8 cellular contexts compared by ENCODE assay signal in genomic region chr9:97983524-97984187, GRCh38. TPM values are rescaled to one million over a fixed set of nuclear protein-coding genes. Genes with fewer than 3 reads are reported as not detected.
A peak's percentile ranks its signal among the peaks of the same experiment; 100 is the strongest.
DNase-seq lines count a peak whose midpoint lies in the region; ATAC-seq, FAIRE-seq and TF ChIP-seq lines count a peak whose summit lies in the region.

No MANE protein-coding gene starts in this region.

- FAIRE-seq in D721Med (lab: Jason Lieb, UNC), result no peak

- no peaks in the 10 kb centered on the region for H3K27me3 ChIP-seq in liver (ENCODE audit: control insufficient read depth in 4 of 4, insufficient read depth in 4 of 4, low read length in 3 of 4)

- ATAC-seq in GM19328 (IDR thresholded peaks at IDR 0.05; ENCODE audit: unreplicated experiment), result peak; percentile 4
- peak; percentile 7 to 20 for ATAC-seq in activated CD4-positive, CD25-positive, alpha-beta regulatory T cell treated with anti-CD3 and anti-CD28 coated beads, Interleukin-2, amount 50 U/mL, for 24 hours

- under 1% methylated on average over 70 of the region's 70 CpGs for WGBS in liver

- H3K4me3 ChIP-seq in liver (ENCODE audit: low read depth in 1 of 3, low read length in 3 of 3), result peak overlapping the region; percentile 80 to 100 (median 88)

- H3K9ac ChIP-seq in liver (ENCODE audit: low read depth in 1 of 2, low read length in 2 of 2), result peak overlapping the region; percentile 46 to 86

- TF ChIP-seq CTCF in liver (IDR thresholded peaks at IDR 0.05; ENCODE audit: low read depth, low read length, missing input control) (no peak), D721Med (IDR thresholded peaks at IDR 0.05; ENCODE audit: insufficient read depth, missing control alignments) (no peak)

- H3K4me1 ChIP-seq in liver (ENCODE audit: control insufficient read depth in 4 of 4, insufficient read depth in 4 of 4, low read length in 3 of 4), result peaks cover 0 to 19% (median 3%) of the 10 kb centered on the region in 4 donors

- H3K36me3 ChIP-seq in liver (ENCODE audit: control insufficient read depth in 4 of 4, insufficient read depth in 3 of 4, low read depth in 1 of 4, low read length in 3 of 4), result peaks cover 0 to 2% (median 0%) of the 10 kb centered on the region in 4 donors

- no peaks in the 10 kb centered on the region for H3K9me3 ChIP-seq in liver (ENCODE audit: control insufficient read depth in 4 of 4, low read length in 3 of 4)

- TF ChIP-seq RAD21 in liver (IDR thresholded peaks at IDR 0.05), result no peak

- H3K27ac ChIP-seq in cingulate gyrus (ENCODE audit: low read depth, low read length) (peak overlapping the region; percentile 91), liver (ENCODE audit: low read depth in 1 of 2, low read length in 2 of 2) (peak overlapping the region; percentile 97 to 98)

- DNase-seq in Ammon's horn (ENCODE audit: low spot score) (peak; percentile 56), HuH-7.5 (ENCODE audit: low spot score) (peak; percentile 61), D721Med (ENCODE audit: insufficient read length, low spot score) (no peak)
- peak; percentile 73 for DNase-seq in stimulated activated CD4-positive, alpha-beta T cell treated with anti-CD3 and anti-CD28 coated beads, Interleukin-4, amount 100 ng/mL, for 1 hour

TF ChIP-seq in liver, 16 proteins besides CTCF, POLR2A, EP300 and RAD21:
- TF ChIP-seq FOXA2 (IDR thresholded peaks at IDR 0.05) (no peak), YY1 (IDR thresholded peaks at IDR 0.05) (no peak), GABPA (IDR thresholded peaks at IDR 0.05 in 1 of 2, conservative IDR thresholded peaks at IDR 0.05 in 1 of 2) (no peak), MAX (IDR thresholded peaks at IDR 0.05) (no peak), HNF4G (IDR thresholded peaks at IDR 0.05) (no peak), NR2F2 (IDR thresholded peaks at IDR 0.05) (no peak), EGR1 (IDR thresholded peaks at IDR 0.05; ENCODE audit: low read depth in 2 of 2) (no peak), FOXA1 (IDR thresholded peaks at IDR 0.05) (no peak), TAF1 (conservative IDR thresholded peaks at IDR 0.05) (no peak), RXRA (IDR thresholded peaks at IDR 0.05) (no peak), HNF4A (conservative IDR thresholded peaks at IDR 0.05) (no peak), JUND (IDR thresholded peaks at IDR 0.05) (no peak)
- TF ChIP-seq, protein P1, sequence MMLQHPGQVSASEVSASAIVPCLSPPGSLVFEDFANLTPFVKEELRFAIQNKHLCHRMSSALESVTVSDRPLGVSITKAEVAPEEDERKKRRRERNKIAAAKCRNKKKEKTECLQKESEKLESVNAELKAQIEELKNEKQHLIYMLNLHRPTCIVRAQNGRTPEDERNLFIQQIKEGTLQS (IDR thresholded peaks at IDR 0.05), result no peak
- TF ChIP-seq, protein P2, sequence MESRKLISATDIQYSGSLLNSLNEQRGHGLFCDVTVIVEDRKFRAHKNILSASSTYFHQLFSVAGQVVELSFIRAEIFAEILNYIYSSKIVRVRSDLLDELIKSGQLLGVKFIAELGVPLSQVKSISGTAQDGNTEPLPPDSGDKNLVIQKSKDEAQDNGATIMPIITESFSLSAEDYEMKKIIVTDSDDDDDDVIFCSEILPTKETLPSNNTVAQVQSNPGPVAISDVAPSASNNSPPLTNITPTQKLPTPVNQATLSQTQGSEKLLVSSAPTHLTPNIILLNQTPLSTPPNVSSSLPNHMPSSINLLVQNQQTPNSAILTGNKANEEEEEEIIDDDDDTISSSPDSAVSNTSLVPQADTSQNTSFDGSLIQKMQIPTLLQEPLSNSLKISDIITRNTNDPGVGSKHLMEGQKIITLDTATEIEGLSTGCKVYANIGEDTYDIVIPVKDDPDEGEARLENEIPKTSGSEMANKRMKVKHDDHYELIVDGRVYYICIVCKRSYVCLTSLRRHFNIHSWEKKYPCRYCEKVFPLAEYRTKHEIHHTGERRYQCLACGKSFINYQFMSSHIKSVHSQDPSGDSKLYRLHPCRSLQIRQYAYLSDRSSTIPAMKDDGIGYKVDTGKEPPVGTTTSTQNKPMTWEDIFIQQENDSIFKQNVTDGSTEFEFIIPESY (IDR thresholded peaks at IDR 0.05), result no peak

RNA-seq across cellular contexts. Expression of gene ANP32B, which starts 0.5 kb away (rescaled TPM):
- 10 to 100 TPM in 1 of 2 donors, 1 to 10 TPM in 1; 4.0 to 21.2 TPM for total RNA-seq in liver
- polyA plus RNA-seq in liver, result 10 to 100 TPM; 32.8 to 39.4 TPM

RNA-seq across cellular contexts. Expression of gene HEMGN, which starts 45.7 kb away (rescaled TPM):
- total RNA-seq in liver, result 100 to 1,000 TPM in 1 of 2 donors, under 1 TPM in 1; 0.08 to 218 TPM
- under 1 TPM in 1 of 2 donors, not detected in 1; 0.06 TPM for polyA plus RNA-seq in liver
